9 cellular contexts compared by ENCODE assay signal in the genomic region with DNA sequence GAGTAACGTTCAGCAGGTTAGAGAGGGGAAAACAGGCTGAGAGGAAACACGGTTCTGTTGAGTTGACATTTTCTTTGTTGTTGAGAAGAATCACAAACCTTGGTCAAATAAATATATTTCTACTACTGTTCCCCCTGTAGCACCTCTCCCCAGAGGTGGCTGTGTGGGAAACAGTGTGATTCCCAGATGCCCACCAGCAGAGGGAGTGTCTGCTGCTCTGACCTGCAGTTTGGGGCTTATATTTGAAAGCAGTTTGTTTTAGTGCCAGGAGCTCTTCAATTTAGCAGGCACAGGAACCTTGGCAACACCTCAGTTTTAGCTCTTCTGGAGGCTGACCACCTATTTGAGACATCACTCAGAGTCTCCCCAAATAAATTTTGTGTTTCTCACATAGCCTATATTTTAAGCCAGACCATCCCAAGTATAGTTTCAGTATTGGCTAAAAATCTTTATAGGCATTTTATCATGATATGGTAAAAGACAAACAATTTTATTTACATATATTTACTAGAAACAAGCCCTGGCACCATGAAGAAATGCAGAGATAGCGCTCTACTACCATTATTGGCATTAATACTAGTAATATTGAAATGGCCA.
DNase-seq lines count a peak whose midpoint lies in the region; ATAC-seq and TF ChIP-seq lines count a peak whose summit lies in the region.
"Had no signal": no experiment of that assay in that cellular context is flagged by ENCODE, and none has a peak within 500 bp of the region (broad histone marks: within the 10 kb centered on the region; RNA-seq: fewer than 3 reads in every experiment).

No MANE protein-coding gene starts in this region.

- H3K4me1 Mint-ChIP-seq in activated CD8-positive, alpha-beta T cell treated with anti-CD3 and anti-CD28 coated beads, Interleukin-2, amount 10 ng/mL, durations not matched to agents 7 days and 5 days (ENCODE audit: low read depth), result peaks cover 6% of the 10 kb centered on the region
- peaks cover 20% of the 10 kb centered on the region for H3K4me1 Mint-ChIP-seq in activated CD8-positive, alpha-beta T cell treated with anti-CD3 and anti-CD28 coated beads for 36 hours (ENCODE audit: low read depth)

- POLR2A ChIA-PET in activated CD8-positive, alpha-beta T cell treated with anti-CD3 and anti-CD28 coated beads, Interleukin-2, amount 10 ng/mL, durations not matched to agents 7 days and 5 days (lab: Charles Lee), result interaction anchor here (1.0 kb wide), 1 partner anchor 8 kb away, joined by 5 read pairs; no protein-coding TSS in a partner anchor
- POLR2A ChIA-PET in activated CD8-positive, alpha-beta T cell treated with anti-CD3 and anti-CD28 coated beads for 36 hours (lab: Charles Lee), result no interaction called here

- no peak overlapping the region for H3K27ac Mint-ChIP-seq in activated CD8-positive, alpha-beta T cell treated with anti-CD3 and anti-CD28 coated beads, Interleukin-2, amount 10 ng/mL, durations not matched to agents 7 days and 5 days
- no peak overlapping the region for H3K27ac Mint-ChIP-seq in activated CD8-positive, alpha-beta T cell treated with anti-CD3 and anti-CD28 coated beads for 36 hours

- intact Hi-C loops in activated CD8-positive, alpha-beta T cell treated with anti-CD3 and anti-CD28 coated beads for 36 hours (cut with micrococcal nuclease), result no loop called here

- ATAC-seq in activated CD8-positive, alpha-beta T cell treated with anti-CD3 and anti-CD28 coated beads, Interleukin-2, amount 10 ng/mL, durations not matched to agents 7 days and 5 days, result peak; percentile 49
- ATAC-seq in activated CD8-positive, alpha-beta T cell treated with anti-CD3 and anti-CD28 coated beads for 36 hours, result no peak
- ATAC-seq in HG02759 (IDR thresholded peaks at IDR 0.05; ENCODE audit: unreplicated experiment), result no peak

- H3K4me3 Mint-ChIP-seq in activated CD8-positive, alpha-beta T cell treated with anti-CD3 and anti-CD28 coated beads, Interleukin-2, amount 10 ng/mL, durations not matched to agents 7 days and 5 days, result no peak overlapping the region
- no peak overlapping the region for H3K4me3 Mint-ChIP-seq in activated CD8-positive, alpha-beta T cell treated with anti-CD3 and anti-CD28 coated beads for 36 hours

- DNase-seq in activated CD8-positive, alpha-beta T cell treated with anti-CD3 and anti-CD28 coated beads, Interleukin-2, amount 10 ng/mL, durations not matched to agents 7 days and 5 days, result peak; percentile 23
- no peak for DNase-seq in activated CD8-positive, alpha-beta T cell treated with anti-CD3 and anti-CD28 coated beads for 36 hours
- DNase-seq in NCI-H460 (ENCODE audit: extremely low read depth, low read depth) (peak; percentile 2), ecto neural progenitor cell (ENCODE audit: low spot score) (peak; percentile 44), retinal pigment epithelial cell (ENCODE audit: low read depth) (no peak)
- DNase-seq in stimulated activated naive CD4-positive, alpha-beta T cell treated with Interleukin-2 at 50 U/mL for 16 hours (lab: John Stamatoyannopoulos, UW), result no peak
- DNase-seq in stimulated activated naive CD4-positive, alpha-beta T cell (lab: John Stamatoyannopoulos, UW), result no peak
- DNase-seq: kidney glomerular epithelial cell had no signal

- no peak overlapping the region for H3K4me3 ChIP-seq in retinal pigment epithelial cell (ENCODE audit: low read length)

- TF ChIP-seq CTCF in activated CD8-positive, alpha-beta T cell treated with anti-CD3 and anti-CD28 coated beads for 36 hours (IDR thresholded peaks at IDR 0.05), result no peak
- TF ChIP-seq CTCF in retinal pigment epithelial cell (conservative IDR thresholded peaks at IDR 0.05; ENCODE audit: low read depth, low read length), result peak; percentile 92

- CTCF ChIA-PET in activated CD8-positive, alpha-beta T cell treated with anti-CD3 and anti-CD28 coated beads, Interleukin-2, amount 10 ng/mL, durations not matched to agents 7 days and 5 days (lab: Charles Lee), result interaction anchor here (1.0 kb wide), 1 partner anchor 9 kb away, joined by 5 read pairs; no protein-coding TSS in a partner anchor
- CTCF ChIA-PET in activated CD8-positive, alpha-beta T cell treated with anti-CD3 and anti-CD28 coated beads for 36 hours (lab: Charles Lee), result interaction anchor here (1.1 to 4.5 kb wide), 2 partner anchors 22 to 71 kb away, joined by 3 to 33 read pairs; no protein-coding TSS in a partner anchor

- H3K9me3 Mint-ChIP-seq in activated CD8-positive, alpha-beta T cell treated with anti-CD3 and anti-CD28 coated beads, Interleukin-2, amount 10 ng/mL, durations not matched to agents 7 days and 5 days (ENCODE audit: insufficient read depth), result no peaks in the 10 kb centered on the region
- H3K9me3 Mint-ChIP-seq in activated CD8-positive, alpha-beta T cell treated with anti-CD3 and anti-CD28 coated beads for 36 hours, result no peaks in the 10 kb centered on the region

- no peaks in the 10 kb centered on the region for H3K27me3 Mint-ChIP-seq in activated CD8-positive, alpha-beta T cell treated with anti-CD3 and anti-CD28 coated beads, Interleukin-2, amount 10 ng/mL, durations not matched to agents 7 days and 5 days (ENCODE audit: low read depth)
- H3K27me3 Mint-ChIP-seq in activated CD8-positive, alpha-beta T cell treated with anti-CD3 and anti-CD28 coated beads for 36 hours, result no peaks in the 10 kb centered on the region

- H3K36me3 Mint-ChIP-seq in activated CD8-positive, alpha-beta T cell treated with anti-CD3 and anti-CD28 coated beads, Interleukin-2, amount 10 ng/mL, durations not matched to agents 7 days and 5 days (ENCODE audit: low read depth), result peaks cover 28% of the 10 kb centered on the region
- peaks cover 37% of the 10 kb centered on the region for H3K36me3 Mint-ChIP-seq in activated CD8-positive, alpha-beta T cell treated with anti-CD3 and anti-CD28 coated beads for 36 hours (ENCODE audit: low read depth)

Comparison
In these comparisons a context has a peak if more than half of its experiments do, and no peak if none do; other contexts are left out.
1. DNase-seq: peak in activated CD8-positive, alpha-beta T cell treated with anti-CD3 and anti-CD28 coated beads, Interleukin-2, amount 10 ng/mL, durations not matched to agents 7 days and 5 days (single experiment), NCI-H460 (single experiment) and ecto neural progenitor cell (single experiment); none in activated CD8-positive, alpha-beta T cell treated with anti-CD3 and anti-CD28 coated beads for 36 hours (single experiment), retinal pigment epithelial cell (single experiment), stimulated activated naive CD4-positive, alpha-beta T cell treated with Interleukin-2 at 50 U/mL for 16 hours (single experiment) and stimulated activated naive CD4-positive, alpha-beta T cell (0 of 6).